8 cellular contexts compared by ENCODE assay signal in the genomic region with DNA sequence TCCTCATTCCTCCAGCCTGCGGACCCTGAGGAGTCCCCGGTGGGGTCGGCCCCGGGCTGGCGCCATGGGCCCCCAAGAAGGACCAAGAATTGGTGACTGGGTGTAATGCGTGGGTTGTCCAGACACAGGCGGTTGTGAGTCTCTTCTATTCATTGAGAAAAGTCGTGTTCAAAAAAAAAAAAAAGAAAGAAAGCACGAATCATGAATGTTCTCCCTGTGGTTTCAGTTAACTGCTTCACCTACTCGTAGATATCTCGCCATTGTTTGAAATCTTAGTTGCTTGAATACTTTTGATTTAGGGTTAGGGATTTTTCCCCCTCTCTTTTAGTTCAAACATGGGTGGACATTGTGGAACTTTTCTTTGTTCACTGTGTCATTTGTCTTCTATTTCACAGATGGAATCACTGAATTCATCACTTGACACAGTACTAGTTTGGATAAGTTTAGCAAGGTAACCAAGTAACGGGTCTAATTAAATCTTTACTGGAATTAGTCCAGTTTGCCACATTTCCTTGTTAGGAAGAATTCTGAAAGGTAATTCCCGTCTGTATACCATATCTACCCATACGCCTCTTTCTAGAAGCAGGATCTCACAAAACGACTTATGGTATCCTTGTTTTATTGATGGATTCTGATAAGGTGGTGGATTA. TPM values are rescaled to one million over a fixed set of nuclear protein-coding genes. Genes with fewer than 3 reads are reported as not detected.
A peak's percentile ranks its signal among the peaks of the same experiment; 100 is the strongest.
DNase-seq lines count a peak whose midpoint lies in the region; ATAC-seq and TF ChIP-seq lines count a peak whose summit lies in the region.

No MANE protein-coding gene starts in this region.

- peak overlapping the region; percentile 92 for H3K27ac ChIP-seq in left ventricle myocardium inferior (replicated peaks)

- ATAC-seq in GM21390 (IDR thresholded peaks at IDR 0.05; ENCODE audit: unreplicated experiment): peak; percentile 29
- ATAC-seq in HG03571 (IDR thresholded peaks at IDR 0.05; ENCODE audit: unreplicated experiment): peak; percentile 10

- H3K9ac ChIP-seq in skeletal muscle satellite cell (ENCODE audit: low read depth, low read length): peak overlapping the region; percentile 92

- intact Hi-C loops in left ventricle myocardium inferior (cut with micrococcal nuclease): no loop called here
- intact Hi-C loops in head of caudate nucleus (cut with DNase I): no loop called here

- peak overlapping the region; percentile 86 for H3K4me3 ChIP-seq in left ventricle myocardium inferior
- peak overlapping the region; percentile 85 for H3K4me3 ChIP-seq in skeletal muscle satellite cell (ENCODE audit: low read length)

- H3K9me3 ChIP-seq in left ventricle myocardium inferior (replicated peaks) (no peaks in the 10 kb centered on the region), skeletal muscle satellite cell (replicated peaks; ENCODE audit: low read length) (no peaks in the 10 kb centered on the region)

- DNase-seq in GM10266 (ENCODE audit: extremely low spot score) (peak; percentile 44), left ventricle myocardium inferior (no peak), 8988T (no peak), head of caudate nucleus (no peak)
- peak; percentile 27 for DNase-seq in activated T-helper 9 cell treated with anti-CD3 and anti-CD28 coated beads, Interleukin-2, amount 50 U/mL, for 16 hours (ENCODE audit: low read depth)

- H3K4me1 ChIP-seq in left ventricle myocardium inferior (peaks cover 52% of the 10 kb centered on the region), skeletal muscle satellite cell (ENCODE audit: control insufficient read depth, insufficient read depth, low read length) (peaks cover 16% of the 10 kb centered on the region)

- TF ChIP-seq CTCF in GM10266 (IDR thresholded peaks at IDR 0.05; ENCODE audit: control insufficient read depth, insufficient read depth, low read depth, missing control alignments): no peak
- TF ChIP-seq CTCF in left ventricle myocardium inferior (IDR thresholded peaks at IDR 0.05; ENCODE audit: borderline replicate concordance): no peak

- peak overlapping the region; percentile 79 for H3K4me2 ChIP-seq in skeletal muscle satellite cell (ENCODE audit: low read length)

- no peaks in the 10 kb centered on the region for H3K36me3 ChIP-seq in left ventricle myocardium inferior
- no peaks in the 10 kb centered on the region for H3K36me3 ChIP-seq in skeletal muscle satellite cell (ENCODE audit: insufficient read depth, low read length)

- no peaks in the 10 kb centered on the region for H3K27me3 ChIP-seq in left ventricle myocardium inferior (ENCODE audit: low read depth)
- H3K27me3 ChIP-seq in skeletal muscle satellite cell (ENCODE audit: control insufficient read depth, insufficient read depth, low read length): no peaks in the 10 kb centered on the region

RNA-seq across cellular contexts. Expression of gene STARD3NL, which starts 0.8 kb away (rescaled TPM):
- 24.8 TPM for total RNA-seq in left ventricle myocardium inferior
- 72.8 and 81.9 TPM in 2 replicates for total RNA-seq in skeletal muscle satellite cell (2012; rRNA removed)

Comparison
In these comparisons a context has a peak if more than half of its experiments do, and no peak if none do; other contexts are left out.
1. DNase-seq: peak in GM10266 (single experiment) and activated T-helper 9 cell treated with anti-CD3 and anti-CD28 coated beads, Interleukin-2, amount 50 U/mL, for 16 hours (single experiment); none in left ventricle myocardium inferior (single experiment), 8988T (single experiment) and head of caudate nucleus (0 of 42).